Comparison of ENCODE assay signal across 8 cellular contexts in genomic region chr11:46917109-46918086, GRCh38. TPM values are rescaled to one million over a fixed set of nuclear protein-coding genes. Genes with fewer than 3 reads are reported as not detected.
DNase-seq lines count a peak whose midpoint lies in the region; ATAC-seq and TF ChIP-seq lines count a peak whose summit lies in the region.

No MANE protein-coding gene starts in this region.

- H3K27ac Mint-ChIP-seq in natural killer cell = no peak overlapping the region

- TF ChIP-seq CTCF in AG09309 (IDR thresholded peaks at IDR 0.05; ENCODE audit: control insufficient read depth, insufficient read depth, low read depth, low read length, missing control alignments) = no peak
- no peak for TF ChIP-seq CTCF in coronary artery (IDR thresholded peaks at IDR 0.05)
- no peak for TF ChIP-seq CTCF in natural killer cell (IDR thresholded peaks at IDR 0.05)

- no peaks in the 10 kb centered on the region for H3K36me3 ChIP-seq in MG63

- H3K9me3 Mint-ChIP-seq in natural killer cell = no peaks in the 10 kb centered on the region

- H3K4me1 Mint-ChIP-seq in natural killer cell = peaks cover 25 to 26% of the 10 kb centered on the region in 2 donors

- intact Hi-C loops in natural killer cell (cut with micrococcal nuclease) = no loop called here

- peaks cover 53 to 67% of the 10 kb centered on the region in 2 donors for H3K27me3 Mint-ChIP-seq in natural killer cell (ENCODE audit: low read depth in 2 of 2)

- H3K9me3 ChIP-seq in MG63 = no peaks in the 10 kb centered on the region

- H3K27me3 ChIP-seq in MG63 = peaks cover 18% of the 10 kb centered on the region

- peak overlapping the region; percentile 69 for H3K4me3 Mint-ChIP-seq in natural killer cell

- no peaks in the 10 kb centered on the region for H3K36me3 Mint-ChIP-seq in natural killer cell

- ATAC-seq in natural killer cell (no peak), HG02763 (IDR thresholded peaks at IDR 0.05; ENCODE audit: unreplicated experiment) (no peak)

- peak overlapping the region; percentile 47 for H3K4me3 ChIP-seq in AG09309 (ENCODE audit: control insufficient read depth, low read depth, low read length)
- H3K4me3 ChIP-seq in MG63 = peak overlapping the region; percentile 31
- peak overlapping the region; percentile 80 for H3K4me3 ChIP-seq in coronary artery

- peak overlapping the region; percentile 54 to 66 for H3K27ac ChIP-seq in coronary artery

- no peak for DNase-seq in AG09309 (ENCODE audit: low read depth)
- no peak for DNase-seq in MG63
- DNase-seq in coronary artery (ENCODE audit: low spot score) = no peak
- DNase-seq in natural killer cell = no peak
- DNase-seq in NK-92 treated with Interleukin-12 subunit alpha and Interleukin-12 subunit beta, amount 100 ng/mL, for 24 hours (lab: John Stamatoyannopoulos, UW) = no peak
- DNase-seq in HPDE6-E6E7 (ENCODE audit: extremely low spot score) = no peak
- DNase-seq in central memory CD4-positive, alpha-beta T cell = no peak

RNA-seq across cellular contexts. Expression of gene LRP4, which starts 1.0 kb away (rescaled TPM):
- 0.03 TPM in 1 of 2 replicates, not detected in the other for total RNA-seq in MG63 (2014; rRNA removed; shearing (Covaris generic); ENCODE audit: low replicate concordance)
- not detected for total RNA-seq in natural killer cell

RNA-seq across cellular contexts. Expression of gene CSTPP1, which starts 19.2 kb away (rescaled TPM):
- total RNA-seq in MG63 (2014; rRNA removed; shearing (Covaris generic); ENCODE audit: low replicate concordance) = 1.6 and 5.2 TPM in 2 replicates
- 10 to 100 TPM; 16.2 to 17.8 (median 16.9) TPM for total RNA-seq in natural killer cell
